In genomic region chr10:97713351-97713827, GRCh38 we compare ENCODE assay signal across 8 cellular contexts. TPM values are rescaled to one million over a fixed set of nuclear protein-coding genes. Genes with fewer than 3 reads are reported as not detected.
DNase-seq lines count a peak whose midpoint lies in the region; ATAC-seq and TF ChIP-seq lines count a peak whose summit lies in the region.

Gene MARVELD1, plus strand, starts transcription at chr10:97713730. Its CDS starts 147 bp downstream, at chr10:97713877.

- intact Hi-C loops in sciatic nerve (cut with DNase I) = no loop called here

- peak; percentile 66 for ATAC-seq in sciatic nerve
- ATAC-seq in HG03565 (IDR thresholded peaks at IDR 0.05; ENCODE audit: unreplicated experiment) = no peak

- in situ Hi-C loops in astrocyte of the cerebellum (cut with HindIII; ENCODE audit: low sequenced_read_pairs) = no loop called here

- H3K4me3 ChIP-seq in astrocyte of the cerebellum (ENCODE audit: low read depth, low read length) = peak within 1 kb of the TSS; percentile 51

- TF ChIP-seq POLR2A in GM19099 (IDR thresholded peaks at IDR 0.05; ENCODE audit: extremely low read depth, insufficient read length, low read depth) = peak; percentile 18

- TF ChIP-seq CTCF in astrocyte of the cerebellum (IDR thresholded peaks at IDR 0.05; ENCODE audit: low read depth, low read length, missing control alignments) = no peak

- peak; percentile 57 for DNase-seq in Ammon's horn (ENCODE audit: low spot score)
- peak; percentile 80 for DNase-seq in NCI-H69 (lab: John Stamatoyannopoulos, UW)
- no peak for DNase-seq in astrocyte of the cerebellum (ENCODE audit: low read depth)
- DNase-seq in hypothalamus (lab: John Stamatoyannopoulos, UW) = peak in 29 of 51 donors; percentile 9 to 57 (median 34)
- peak; percentile 92 for DNase-seq in sciatic nerve (ENCODE audit: low spot score)
- DNase-seq in midbrain (lab: John Stamatoyannopoulos, UW) = no peak

RNA-seq across cellular contexts. Expression of gene MARVELD1, which starts in this region (rescaled TPM):
- 59.5 TPM for total RNA-seq in sciatic nerve

Comparison
In these comparisons a context has a peak if more than half of its experiments do, and no peak if none do; other contexts are left out.
1. DNase-seq: peak in Ammon's horn (single experiment), NCI-H69 (single experiment), hypothalamus (29 of 51) and sciatic nerve (single experiment); none in astrocyte of the cerebellum (single experiment) and midbrain (single experiment).